10 cellular contexts compared by ENCODE assay signal in the genomic region with DNA sequence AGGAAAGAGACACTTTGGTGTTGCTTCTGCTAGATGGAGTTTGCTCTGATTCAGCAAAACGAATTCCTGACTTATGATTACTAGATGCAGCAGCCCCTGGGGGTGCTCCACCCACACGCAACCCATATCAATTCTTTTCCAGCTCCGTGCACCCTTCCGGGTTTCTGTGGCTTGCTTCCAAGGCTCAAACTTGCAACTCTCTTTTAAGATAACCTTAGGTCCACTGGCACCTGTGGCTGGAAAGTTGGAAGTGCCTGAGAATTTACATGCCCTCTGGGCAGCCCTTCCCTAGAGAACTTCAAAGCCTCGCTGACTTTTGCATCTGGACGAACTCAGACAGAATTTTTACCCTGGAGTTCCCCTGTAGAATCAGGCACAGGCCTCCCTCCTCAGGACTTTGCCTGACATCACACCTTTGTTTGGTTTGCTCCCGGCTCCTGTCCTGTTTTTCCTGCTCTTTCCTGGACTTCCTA.
DNase-seq lines count a peak whose midpoint lies in the region; ATAC-seq, FAIRE-seq and TF ChIP-seq lines count a peak whose summit lies in the region.
"Had no signal": no experiment of that assay in that cellular context is flagged by ENCODE, and none has a peak within 500 bp of the region (broad histone marks: within the 10 kb centered on the region; RNA-seq: fewer than 3 reads in every experiment).

No MANE protein-coding gene starts in this region.

- FAIRE-seq in GM19239 (lab: Jason Lieb, UNC), result no peak

- no peak for TF ChIP-seq EP300 in gastroesophageal sphincter (IDR thresholded peaks at IDR 0.05)

- H3K9me3 ChIP-seq in gastroesophageal sphincter, result no peaks in the 10 kb centered on the region
- H3K9me3 ChIP-seq: thyroid gland had no signal

- ATAC-seq in T-cell (replicated peaks in 1 of 4) (no peak), gastroesophageal sphincter (no peak)

- POLR2A ChIA-PET in T-cell (lab: Charles Lee), result interaction anchor here in 1 of 2 donors (0.6 kb wide), 1 partner anchor 74 kb away, joined by 3 read pairs; no protein-coding TSS in a partner anchor

- peak overlapping the region; percentile 40 to 67 for H3K27ac Mint-ChIP-seq in T-cell

- H3K4me3 Mint-ChIP-seq in T-cell, result no peak overlapping the region

- no peaks in the 10 kb centered on the region for H3K36me3 Mint-ChIP-seq in T-cell

- TF ChIP-seq CTCF in fibroblast of mammary gland (conservative IDR thresholded peaks at IDR 0.05; ENCODE audit: control insufficient read depth, insufficient read depth, low read depth, low read length), result no peak
- no peak for TF ChIP-seq CTCF in gastroesophageal sphincter (IDR thresholded peaks at IDR 0.05)

- H3K4me1 Mint-ChIP-seq in T-cell, result peaks cover 34 to 41% (median 35%) of the 10 kb centered on the region in 3 donors

- 38 to 63% methylated on average over 3 to 5 of the region's 7 CpGs for WGBS in gastroesophageal sphincter (ENCODE audit: low coverage in 1 of 2), 2 donors

- peaks cover 0 to 10% (median 0%) of the 10 kb centered on the region in 3 donors for H3K4me1 ChIP-seq in gastroesophageal sphincter

- H3K27me3 ChIP-seq in H7 (ENCODE audit: control insufficient read depth, insufficient read depth, low read length), result no peaks in the 10 kb centered on the region
- no peaks in the 10 kb centered on the region for H3K27me3 ChIP-seq in gastroesophageal sphincter
- H3K27me3 ChIP-seq: thyroid gland had no signal

- H3K36me3 ChIP-seq in H7 (replicated peaks; ENCODE audit: control insufficient read depth, insufficient read depth, low read length) (no peaks in the 10 kb centered on the region), gastroesophageal sphincter (no peaks in the 10 kb centered on the region)
- H3K36me3 ChIP-seq: thyroid gland had no signal

- CTCF ChIA-PET in T-cell (lab: Charles Lee), result no interaction called here

- DNase-seq in H7, result peak; percentile 21
- DNase-seq in T-cell, result no peak
- peak; percentile 61 for DNase-seq in fibroblast of mammary gland (ENCODE audit: low read depth)
- peak; percentile 63 for DNase-seq in renal cortical epithelial cell (ENCODE audit: low read depth)
- no peak for DNase-seq in CD1c-positive myeloid dendritic cell (ENCODE audit: extremely low spot score)
- no peak for DNase-seq in GM19239 (ENCODE audit: insufficient read length, low spot score)
- no peak for DNase-seq in nucleus accumbens (lab: John Stamatoyannopoulos, UW)
- DNase-seq: NCI-H524 had no signal

- H3K27ac ChIP-seq in gastroesophageal sphincter, result no peak overlapping the region
- H3K27ac ChIP-seq: thyroid gland had no signal

- no peaks in the 10 kb centered on the region for H3K9me3 Mint-ChIP-seq in T-cell

- peaks cover 4 to 7% of the 10 kb centered on the region in 2 donors for H3K27me3 Mint-ChIP-seq in T-cell

- TF ChIP-seq POLR2A in gastroesophageal sphincter (IDR thresholded peaks at IDR 0.05), result no peak

- H3K4me3 ChIP-seq in H7 (ENCODE audit: insufficient read depth, low read depth, low read length) (no peak overlapping the region), fibroblast of mammary gland (ENCODE audit: control insufficient read depth, low read depth, low read length) (no peak overlapping the region), gastroesophageal sphincter (no peak overlapping the region)
- H3K4me3 ChIP-seq: thyroid gland had no signal

Comparison
In these comparisons a context has a peak if more than half of its experiments do, and no peak if none do; other contexts are left out.
1. DNase-seq: peak in H7 (single experiment), fibroblast of mammary gland (single experiment) and renal cortical epithelial cell (single experiment); none in T-cell (0 of 34), CD1c-positive myeloid dendritic cell (single experiment), GM19239 (single experiment) and nucleus accumbens (0 of 56).